13 cellular contexts compared by ENCODE assay signal in the genomic region with DNA sequence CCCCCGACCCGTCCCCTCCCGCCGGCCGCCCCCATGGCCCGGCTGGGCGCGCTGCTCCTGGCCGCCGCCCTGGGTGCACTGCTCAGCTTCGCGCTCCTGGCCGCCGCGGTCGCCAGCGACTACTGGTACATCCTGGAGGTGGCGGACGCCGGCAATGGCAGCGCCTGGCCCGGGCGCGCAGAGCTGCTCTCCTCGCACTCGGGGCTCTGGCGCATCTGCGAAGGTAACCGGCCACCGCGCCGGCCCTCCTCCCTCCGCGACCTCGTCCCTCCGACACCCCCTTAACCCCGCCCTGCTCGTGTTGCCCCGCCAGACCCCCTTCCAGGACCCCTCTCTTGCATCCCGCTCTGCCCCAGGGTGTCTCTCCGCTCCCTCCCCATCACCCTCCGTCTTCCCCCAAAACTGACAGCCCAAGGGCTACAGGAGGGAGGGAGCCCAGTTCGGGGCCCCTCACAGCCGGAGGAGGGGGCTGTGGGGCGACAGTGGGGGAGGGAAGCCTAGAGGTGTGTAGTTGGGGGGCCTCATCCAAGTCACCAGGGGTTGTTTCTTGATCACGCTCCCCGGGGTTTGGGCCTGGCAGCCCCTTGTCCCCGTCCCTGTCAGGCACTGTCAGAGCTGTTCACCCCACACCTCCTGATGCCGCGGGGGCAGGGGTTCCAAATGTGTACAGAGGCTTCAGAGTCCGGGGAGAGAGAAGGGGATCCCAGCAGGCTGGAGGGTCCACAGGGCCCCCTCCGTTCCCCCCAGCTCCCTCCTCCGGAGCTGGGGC. TPM values are rescaled to one million over a fixed set of nuclear protein-coding genes. Genes with fewer than 3 reads are reported as not detected.
DNase-seq lines count a peak whose midpoint lies in the region; ATAC-seq lines count a peak whose summit lies in the region.
"Had no signal": no experiment of that assay in that cellular context is flagged by ENCODE, and none has a peak within 500 bp of the region (broad histone marks: within the 10 kb centered on the region; RNA-seq: fewer than 3 reads in every experiment).

No MANE protein-coding gene starts in this region.

- no peaks in the 10 kb centered on the region for H3K9me3 ChIP-seq in T-helper 17 cell (ENCODE audit: control insufficient read depth, low read length, poor library complexity, severe bottlenecking)

- ATAC-seq in activated CD4-positive, alpha-beta T cell treated with anti-CD3 and anti-CD28 coated beads for 36 hours, result peak; percentile 85
- ATAC-seq in T-helper 17 cell, result peak; percentile 76
- ATAC-seq in GM21723 (IDR thresholded peaks at IDR 0.05; ENCODE audit: unreplicated experiment), result no peak
- ATAC-seq in HG03571 (IDR thresholded peaks at IDR 0.05; ENCODE audit: unreplicated experiment), result no peak

- no peak overlapping the region for H3K4me3 Mint-ChIP-seq in activated CD4-positive, alpha-beta T cell treated with anti-CD3 and anti-CD28 coated beads for 36 hours
- peak overlapping the region; percentile 57 for H3K4me3 Mint-ChIP-seq in T-helper 17 cell

- intact Hi-C loops in activated CD4-positive, alpha-beta T cell treated with anti-CD3 and anti-CD28 coated beads for 36 hours (cut with DNase I, micrococcal nuclease), result no loop called here

- POLR2A ChIA-PET in activated CD4-positive, alpha-beta T cell treated with anti-CD3 and anti-CD28 coated beads for 36 hours (lab: Charles Lee), result no interaction called here

- CTCF ChIA-PET in activated CD4-positive, alpha-beta T cell treated with anti-CD3 and anti-CD28 coated beads for 36 hours (lab: Charles Lee), result interaction anchor here (0.5 to 1.2 kb wide), 2 partner anchors 19 to 204 kb away, joined by 3 read pairs; no protein-coding TSS in a partner anchor

- no peaks in the 10 kb centered on the region for H3K9me3 Mint-ChIP-seq in activated CD4-positive, alpha-beta T cell treated with anti-CD3 and anti-CD28 coated beads for 36 hours (ENCODE audit: low read depth)

- peaks cover 8% of the 10 kb centered on the region for H3K4me1 Mint-ChIP-seq in activated CD4-positive, alpha-beta T cell treated with anti-CD3 and anti-CD28 coated beads for 36 hours
- peaks cover 10% of the 10 kb centered on the region for H3K4me1 Mint-ChIP-seq in T-helper 17 cell

- no peaks in the 10 kb centered on the region for H3K36me3 Mint-ChIP-seq in activated CD4-positive, alpha-beta T cell treated with anti-CD3 and anti-CD28 coated beads for 36 hours (ENCODE audit: low read depth)
- H3K36me3 Mint-ChIP-seq in T-helper 17 cell (ENCODE audit: low read depth), result peaks cover 3% of the 10 kb centered on the region

- peaks cover 24% of the 10 kb centered on the region for H3K27me3 Mint-ChIP-seq in activated CD4-positive, alpha-beta T cell treated with anti-CD3 and anti-CD28 coated beads for 36 hours
- peaks cover 33% of the 10 kb centered on the region for H3K27me3 Mint-ChIP-seq in T-helper 17 cell

- H3K27ac Mint-ChIP-seq in activated CD4-positive, alpha-beta T cell treated with anti-CD3 and anti-CD28 coated beads for 36 hours, result no peak overlapping the region
- H3K27ac Mint-ChIP-seq in T-helper 17 cell, result no peak overlapping the region

- peak; percentile 64 for DNase-seq in activated CD4-positive, alpha-beta T cell treated with anti-CD3 and anti-CD28 coated beads for 36 hours
- DNase-seq in activated CD4-positive, alpha-beta T cell treated with anti-CD3 and anti-CD28 coated beads for 4 hours, result no peak
- DNase-seq in T-helper 17 cell, result no peak
- peak; percentile 47 for DNase-seq in germinal center (ENCODE audit: low spot score)
- peak in 4 of 6 experiments; percentile 5 to 21 (median 10) for DNase-seq in stimulated activated naive CD4-positive, alpha-beta T cell (lab: John Stamatoyannopoulos, UW)
- no peak for DNase-seq in cerebellar nuclear complex (lab: John Stamatoyannopoulos, UW)
- DNase-seq: NCI-H510A treated with DMSO at 0.1 percent for 48 hours had no signal

RNA-seq across cellular contexts. Expression of gene TMEM235, which starts 0.7 kb away (rescaled TPM):
- total RNA-seq in activated CD4-positive, alpha-beta T cell treated with anti-CD3 and anti-CD28 coated beads for 36 hours, result not detected
- total RNA-seq in T-helper 17 cell, result not detected
- total RNA-seq: fibroblast of lung; mucosa of gallbladder; T-helper 2 cell treated with Interferon-gamma antibody and Interleukin-4, amounts not matched to agents 100 ng/mL and 5 ng/mL, for 36 hours; urinary bladder had no signal

RNA-seq across cellular contexts. Expression of gene BIRC5, which starts 18.1 kb away (rescaled TPM):
- total RNA-seq in activated CD4-positive, alpha-beta T cell treated with anti-CD3 and anti-CD28 coated beads for 36 hours, result 100 to 1,000 TPM; 100 to 107 TPM
- total RNA-seq in T-helper 17 cell, result under 1 TPM; 0.40 to 0.44 TPM

RNA-seq across cellular contexts. Expression of gene AFMID, which starts 45.0 kb away (rescaled TPM):
- total RNA-seq in activated CD4-positive, alpha-beta T cell treated with anti-CD3 and anti-CD28 coated beads for 36 hours, result 10 to 100 TPM; 26.3 to 26.7 TPM
- 1 to 10 TPM; 1.5 to 2.9 TPM for total RNA-seq in T-helper 17 cell

RNA-seq across cellular contexts. Expression of gene TK1, which starts 45.3 kb away (rescaled TPM):
- total RNA-seq in activated CD4-positive, alpha-beta T cell treated with anti-CD3 and anti-CD28 coated beads for 36 hours, result 100 to 1,000 TPM; 157 to 195 TPM
- total RNA-seq in T-helper 17 cell, result 1 to 10 TPM in 1 of 2 donors, under 1 TPM in 1; 0.42 to 1.2 TPM

Comparison
In these comparisons a context has a peak if more than half of its experiments do, and no peak if none do; other contexts are left out.
1. DNase-seq: peak in activated CD4-positive, alpha-beta T cell treated with anti-CD3 and anti-CD28 coated beads for 36 hours (single experiment), germinal center (single experiment) and stimulated activated naive CD4-positive, alpha-beta T cell (4 of 6); none in activated CD4-positive, alpha-beta T cell treated with anti-CD3 and anti-CD28 coated beads for 4 hours (0 of 2), T-helper 17 cell (0 of 3) and cerebellar nuclear complex (0 of 2).
2. ATAC-seq: peak in activated CD4-positive, alpha-beta T cell treated with anti-CD3 and anti-CD28 coated beads for 36 hours (single experiment) and T-helper 17 cell (single experiment); none in GM21723 (single experiment) and HG03571 (single experiment).
3. RNA of gene BIRC5, which starts 18.1 kb away (total RNA-seq): 100 to 107 TPM in activated CD4-positive, alpha-beta T cell treated with anti-CD3 and anti-CD28 coated beads for 36 hours; 0.40 to 0.44 TPM in T-helper 17 cell; every median in the first group is over 10 times any median in the second.
4. RNA of gene AFMID, which starts 45.0 kb away (total RNA-seq): 26.3 to 26.7 TPM in activated CD4-positive, alpha-beta T cell treated with anti-CD3 and anti-CD28 coated beads for 36 hours; 1.5 to 2.9 TPM in T-helper 17 cell; every median in the first group is over 4 times any median in the second.